ENCODE assay signal across 12 cellular contexts in genomic region chr6:154169193-154169847, GRCh38.
DNase-seq lines count a peak whose midpoint lies in the region; ATAC-seq lines count a peak whose summit lies in the region.
"Had no signal": no experiment of that assay in that cellular context is flagged by ENCODE, and none has a peak within 500 bp of the region (broad histone marks: within the 10 kb centered on the region; RNA-seq: fewer than 3 reads in every experiment).

No MANE protein-coding gene starts in this region.

- peaks cover 75% of the 10 kb centered on the region for H3K36me3 Mint-ChIP-seq in T-cell
- no peaks in the 10 kb centered on the region for H3K36me3 Mint-ChIP-seq in stimulated activated memory B cell treated with anti-CD40 and anti-IgM and Interleukin-4, amounts not matched to agents 10 μg/mL and 1 μg/mL and 100 μg/mL, for 72 hours

- no peaks in the 10 kb centered on the region for H3K27me3 Mint-ChIP-seq in T-cell
- H3K27me3 Mint-ChIP-seq in stimulated activated memory B cell treated with anti-CD40 and anti-IgM and Interleukin-4, amounts not matched to agents 10 μg/mL and 1 μg/mL and 100 μg/mL, for 72 hours, result no peaks in the 10 kb centered on the region

- peak; percentile 41 for ATAC-seq in GM21619 (IDR thresholded peaks at IDR 0.05; ENCODE audit: unreplicated experiment)
- ATAC-seq in T-cell (replicated peaks in 1 of 4), result peak in 1 of 4 experiments; percentile 30
- ATAC-seq in HG02840 (IDR thresholded peaks at IDR 0.05; ENCODE audit: low FRiP score, unreplicated experiment), result no peak
- ATAC-seq in stimulated activated memory B cell treated with anti-CD40 and anti-IgM and Interleukin-4, amounts not matched to agents 10 μg/mL and 1 μg/mL and 100 μg/mL, for 72 hours, result no peak
- ATAC-seq: GM12878 had no signal

- intact Hi-C loops in head of caudate nucleus (cut with DNase I), result no loop called here

- CTCF ChIA-PET in T-cell (lab: Charles Lee), result interaction anchor here (1.4 to 2.0 kb wide), 2 partner anchors 107 to 108 kb away, joined by 4 read pairs; no protein-coding TSS in a partner anchor

- H3K9me3 Mint-ChIP-seq in T-cell, result peaks cover 0 to 9% (median 2%) of the 10 kb centered on the region in 3 donors
- H3K9me3 Mint-ChIP-seq in stimulated activated memory B cell treated with anti-CD40 and anti-IgM and Interleukin-4, amounts not matched to agents 10 μg/mL and 1 μg/mL and 100 μg/mL, for 72 hours, result peaks cover 7% of the 10 kb centered on the region

- no peak overlapping the region for H3K4me3 Mint-ChIP-seq in T-cell
- no peak overlapping the region for H3K4me3 Mint-ChIP-seq in stimulated activated memory B cell treated with anti-CD40 and anti-IgM and Interleukin-4, amounts not matched to agents 10 μg/mL and 1 μg/mL and 100 μg/mL, for 72 hours

- in situ Hi-C loops in ACHN (cut with HindIII; ENCODE audit: low pct_ligation_motif_present, low pct_unique_long_range_greater_than_20kb, low sequenced_read_pairs), result loop anchor here (25.0 kb wide), 1 partner anchor 168 kb away; no protein-coding TSS in a partner anchor

- peak overlapping the region; percentile 83 to 87 for H3K27ac Mint-ChIP-seq in T-cell
- no peak overlapping the region for H3K27ac Mint-ChIP-seq in stimulated activated memory B cell treated with anti-CD40 and anti-IgM and Interleukin-4, amounts not matched to agents 10 μg/mL and 1 μg/mL and 100 μg/mL, for 72 hours

- POLR2A ChIA-PET in T-cell (lab: Charles Lee), result interaction anchor here in 1 of 2 donors (0.6 kb wide), 1 partner anchor 42 kb away, joined by 3 read pairs; no protein-coding TSS in a partner anchor

- DNase-seq in CD1c-positive myeloid dendritic cell (ENCODE audit: extremely low spot score) (peak; percentile 70), T-cell (no peak), head of caudate nucleus (peak in 22 of 42 donors; percentile 23 to 71 (median 40)), NCI-H1694 (lab: John Stamatoyannopoulos, UW) (no peak), ACHN (no peak)
- DNase-seq: erythroblast, NCI-H526, SW 1271 had no signal

- peaks cover 82 to 88% (median 84%) of the 10 kb centered on the region in 3 donors for H3K4me1 Mint-ChIP-seq in T-cell
- no peaks in the 10 kb centered on the region for H3K4me1 Mint-ChIP-seq in stimulated activated memory B cell treated with anti-CD40 and anti-IgM and Interleukin-4, amounts not matched to agents 10 μg/mL and 1 μg/mL and 100 μg/mL, for 72 hours

Comparison
In these comparisons a context has a peak if more than half of its experiments do, and no peak if none do; other contexts are left out.
1. DNase-seq: peak in CD1c-positive myeloid dendritic cell (single experiment) and head of caudate nucleus (22 of 42); none in T-cell (0 of 34), NCI-H1694 (single experiment) and ACHN (single experiment).